ENCODE assay signal across 8 cellular contexts in genomic region chr10:118594392-118595063, GRCh38. TPM values are rescaled to one million over a fixed set of nuclear protein-coding genes. Genes with fewer than 3 reads are reported as not detected.
DNase-seq lines count a peak whose midpoint lies in the region; ATAC-seq and TF ChIP-seq lines count a peak whose summit lies in the region.

No MANE protein-coding gene starts in this region.

- DNase-seq in amniotic epithelial cell (ENCODE audit: low read depth) (peak; percentile 20), T1000 (lab: John Stamatoyannopoulos, UW) (no peak), SJCRH30 (no peak)
- DNase-seq in stimulated activated CD4-positive, alpha-beta T cell treated with anti-CD3 and anti-CD28 coated beads, Interleukin-4, amount 100 ng/mL, for 48 hours (ENCODE audit: low read depth in 2 of 2) = peak; percentile 3 to 24

- TF ChIP-seq CTCF in 22Rv1 (IDR thresholded peaks at IDR 0.05) = peak; percentile 54

- no peak for ATAC-seq in GM19328 (IDR thresholded peaks at IDR 0.05; ENCODE audit: unreplicated experiment)

- TF ChIP-seq RAD21 in Ishikawa (IDR thresholded peaks at IDR 0.05; ENCODE audit: low read depth) = peak; percentile 16; the same call in 1 of the 2 replicates

- H3K9me3 ChIP-seq in iPS-18c (ENCODE audit: control insufficient read depth, insufficient read depth, low read length) = no peaks in the 10 kb centered on the region
- no peaks in the 10 kb centered on the region; the same call in 1 of the 2 replicates for H3K9me3 ChIP-seq in SJCRH30 (replicated peaks)

- peak overlapping the region; percentile 22; the same call in 1 of the 2 replicates for H3K4me3 ChIP-seq in iPS-18c (ENCODE audit: insufficient read depth, low read depth, low read length)
- H3K4me3 ChIP-seq in SJCRH30 = no peak overlapping the region

- no peaks in the 10 kb centered on the region for H3K27me3 ChIP-seq in SJCRH30

- no peak for TF ChIP-seq EP300 in Ishikawa (IDR thresholded peaks at IDR 0.05; ENCODE audit: borderline replicate concordance)

- peaks cover 4% of the 10 kb centered on the region; the same call in 1 of the 2 replicates for H3K4me1 ChIP-seq in SJCRH30

- H3K27ac ChIP-seq in 22Rv1 (no peak overlapping the region), SJCRH30 (no peak overlapping the region)

- no peaks in the 10 kb centered on the region for H3K36me3 ChIP-seq in SJCRH30

TF ChIP-seq in Ishikawa, 13 proteins besides CTCF, POLR2A, EP300 and RAD21:
- TF ChIP-seq, protein P1, sequence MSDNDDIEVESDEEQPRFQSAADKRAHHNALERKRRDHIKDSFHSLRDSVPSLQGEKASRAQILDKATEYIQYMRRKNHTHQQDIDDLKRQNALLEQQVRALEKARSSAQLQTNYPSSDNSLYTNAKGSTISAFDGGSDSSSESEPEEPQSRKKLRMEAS (IDR thresholded peaks at IDR 0.05) = peak; percentile 97
- peak; percentile 81 for TF ChIP-seq USF1 (IDR thresholded peaks at IDR 0.05)
- TF ChIP-seq, protein P2, sequence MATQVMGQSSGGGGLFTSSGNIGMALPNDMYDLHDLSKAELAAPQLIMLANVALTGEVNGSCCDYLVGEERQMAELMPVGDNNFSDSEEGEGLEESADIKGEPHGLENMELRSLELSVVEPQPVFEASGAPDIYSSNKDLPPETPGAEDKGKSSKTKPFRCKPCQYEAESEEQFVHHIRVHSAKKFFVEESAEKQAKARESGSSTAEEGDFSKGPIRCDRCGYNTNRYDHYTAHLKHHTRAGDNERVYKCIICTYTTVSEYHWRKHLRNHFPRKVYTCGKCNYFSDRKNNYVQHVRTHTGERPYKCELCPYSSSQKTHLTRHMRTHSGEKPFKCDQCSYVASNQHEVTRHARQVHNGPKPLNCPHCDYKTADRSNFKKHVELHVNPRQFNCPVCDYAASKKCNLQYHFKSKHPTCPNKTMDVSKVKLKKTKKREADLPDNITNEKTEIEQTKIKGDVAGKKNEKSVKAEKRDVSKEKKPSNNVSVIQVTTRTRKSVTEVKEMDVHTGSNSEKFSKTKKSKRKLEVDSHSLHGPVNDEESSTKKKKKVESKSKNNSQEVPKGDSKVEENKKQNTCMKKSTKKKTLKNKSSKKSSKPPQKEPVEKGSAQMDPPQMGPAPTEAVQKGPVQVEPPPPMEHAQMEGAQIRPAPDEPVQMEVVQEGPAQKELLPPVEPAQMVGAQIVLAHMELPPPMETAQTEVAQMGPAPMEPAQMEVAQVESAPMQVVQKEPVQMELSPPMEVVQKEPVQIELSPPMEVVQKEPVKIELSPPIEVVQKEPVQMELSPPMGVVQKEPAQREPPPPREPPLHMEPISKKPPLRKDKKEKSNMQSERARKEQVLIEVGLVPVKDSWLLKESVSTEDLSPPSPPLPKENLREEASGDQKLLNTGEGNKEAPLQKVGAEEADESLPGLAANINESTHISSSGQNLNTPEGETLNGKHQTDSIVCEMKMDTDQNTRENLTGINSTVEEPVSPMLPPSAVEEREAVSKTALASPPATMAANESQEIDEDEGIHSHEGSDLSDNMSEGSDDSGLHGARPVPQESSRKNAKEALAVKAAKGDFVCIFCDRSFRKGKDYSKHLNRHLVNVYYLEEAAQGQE (IDR thresholded peaks at IDR 0.05; ENCODE audit: low read depth) = peak; percentile 97
- TF ChIP-seq TCF12 (IDR thresholded peaks at IDR 0.05; ENCODE audit: low read depth) = no peak

RNA-seq across cellular contexts. Expression of gene PRLHR, which starts 0.9 kb away (rescaled TPM):
- total RNA-seq in SJCRH30 (2014; rRNA removed; shearing (Covaris generic)) = not detected in 2 replicates

Comparison
In these comparisons a context has a peak if more than half of its experiments do, and no peak if none do; other contexts are left out.
1. DNase-seq: peak in amniotic epithelial cell (single experiment) and stimulated activated CD4-positive, alpha-beta T cell treated with anti-CD3 and anti-CD28 coated beads, Interleukin-4, amount 100 ng/mL, for 48 hours (2 of 2); none in T1000 (single experiment) and SJCRH30 (0 of 2).